ENCODE assay signal across 11 cellular contexts in genomic region chr18:74264303-74265020, GRCh38.
DNase-seq lines count a peak whose midpoint lies in the region; ATAC-seq lines count a peak whose summit lies in the region.
"Had no signal": no experiment of that assay in that cellular context is flagged by ENCODE, and none has a peak within 500 bp of the region (broad histone marks: within the 10 kb centered on the region; RNA-seq: fewer than 3 reads in every experiment).

No MANE protein-coding gene starts in this region.

- no peak for DNase-seq in activated T-cell treated with anti-CD3 and anti-CD28 coated beads, Interleukin-2, amount 50 U/mL, for 24 hours
- no peak for DNase-seq in activated T-cell treated with anti-CD3 and anti-CD28 coated beads, Interleukin-2, amount 50 U/mL, for 1 hour
- DNase-seq in stimulated activated effector memory CD8-positive, alpha-beta T cell treated with anti-CD3 and anti-CD28 coated beads, Interleukin-12 subunit alpha, Interleukin-12 subunit beta, amount 100 ng/mL, for 72 hours (ENCODE audit: low spot score in 2 of 2): no peak
- DNase-seq in NCI-H510A (lab: John Stamatoyannopoulos, UW) (no peak), NAMALWA (ENCODE audit: low spot score) (no peak), SIG-M5 treated with dmso at 0.1 percent for 504 hours (lab: John Stamatoyannopoulos, UW; ENCODE audit: unreplicated experiment) (no peak)
- DNase-seq: activated naive CD8-positive, alpha-beta T cell treated with anti-CD3 and anti-CD28 coated beads, Interleukin-2, amount 10 ng/mL, durations not matched to agents 7 days and 5 days; NCI-H524 treated with DMSO at 0.1 percent for 48 hours had no signal

- ATAC-seq in GM21529 (IDR thresholded peaks at IDR 0.05; ENCODE audit: unreplicated experiment): peak; percentile 98
- ATAC-seq in HG03342 (IDR thresholded peaks at IDR 0.05; ENCODE audit: unreplicated experiment): peak; percentile 98
- peak; percentile 89 for ATAC-seq in stimulated activated effector memory CD8-positive, alpha-beta T cell treated with anti-CD3 and anti-CD28 coated beads, Interleukin-12 subunit alpha, Interleukin-12 subunit beta, amount 100 ng/mL, for 72 hours
- ATAC-seq: esophagus mucosa had no signal

- H3K4me1 Mint-ChIP-seq in activated T-cell treated with anti-CD3 and anti-CD28 coated beads, Interleukin-2, amount 50 U/mL, for 24 hours (ENCODE audit: low read depth): peaks cover 7% of the 10 kb centered on the region
- H3K4me1 Mint-ChIP-seq in stimulated activated effector memory CD8-positive, alpha-beta T cell treated with anti-CD3 and anti-CD28 coated beads, Interleukin-12 subunit alpha, Interleukin-12 subunit beta, amount 100 ng/mL, for 72 hours: peaks cover 21% of the 10 kb centered on the region
- H3K4me1 Mint-ChIP-seq: activated naive CD8-positive, alpha-beta T cell treated with anti-CD3 and anti-CD28 coated beads, Interleukin-2, amount 10 ng/mL, durations not matched to agents 7 days and 5 days had no signal

- H3K27me3 Mint-ChIP-seq in activated T-cell treated with anti-CD3 and anti-CD28 coated beads, Interleukin-2, amount 50 U/mL, for 24 hours: no peaks in the 10 kb centered on the region
- H3K27me3 Mint-ChIP-seq: activated naive CD8-positive, alpha-beta T cell treated with anti-CD3 and anti-CD28 coated beads, Interleukin-2, amount 10 ng/mL, durations not matched to agents 7 days and 5 days had no signal

- H3K9me3 Mint-ChIP-seq in activated T-cell treated with anti-CD3 and anti-CD28 coated beads, Interleukin-2, amount 50 U/mL, for 24 hours: no peaks in the 10 kb centered on the region
- no peaks in the 10 kb centered on the region for H3K9me3 Mint-ChIP-seq in stimulated activated effector memory CD8-positive, alpha-beta T cell treated with anti-CD3 and anti-CD28 coated beads, Interleukin-12 subunit alpha, Interleukin-12 subunit beta, amount 100 ng/mL, for 72 hours
- H3K9me3 Mint-ChIP-seq: activated naive CD8-positive, alpha-beta T cell treated with anti-CD3 and anti-CD28 coated beads, Interleukin-2, amount 10 ng/mL, durations not matched to agents 7 days and 5 days had no signal

- H3K36me3 Mint-ChIP-seq in activated T-cell treated with anti-CD3 and anti-CD28 coated beads, Interleukin-2, amount 50 U/mL, for 24 hours (ENCODE audit: low read depth): peaks cover 33% of the 10 kb centered on the region
- peaks cover 32% of the 10 kb centered on the region for H3K36me3 Mint-ChIP-seq in stimulated activated effector memory CD8-positive, alpha-beta T cell treated with anti-CD3 and anti-CD28 coated beads, Interleukin-12 subunit alpha, Interleukin-12 subunit beta, amount 100 ng/mL, for 72 hours

- H3K4me3 Mint-ChIP-seq in activated T-cell treated with anti-CD3 and anti-CD28 coated beads, Interleukin-2, amount 50 U/mL, for 24 hours: no peak overlapping the region
- no peak overlapping the region for H3K4me3 Mint-ChIP-seq in stimulated activated effector memory CD8-positive, alpha-beta T cell treated with anti-CD3 and anti-CD28 coated beads, Interleukin-12 subunit alpha, Interleukin-12 subunit beta, amount 100 ng/mL, for 72 hours
- H3K4me3 Mint-ChIP-seq: activated naive CD8-positive, alpha-beta T cell treated with anti-CD3 and anti-CD28 coated beads, Interleukin-2, amount 10 ng/mL, durations not matched to agents 7 days and 5 days had no signal

- H3K27ac Mint-ChIP-seq in activated T-cell treated with anti-CD3 and anti-CD28 coated beads, Interleukin-2, amount 50 U/mL, for 24 hours: peak overlapping the region; percentile 16
- H3K27ac Mint-ChIP-seq in stimulated activated effector memory CD8-positive, alpha-beta T cell treated with anti-CD3 and anti-CD28 coated beads, Interleukin-12 subunit alpha, Interleukin-12 subunit beta, amount 100 ng/mL, for 72 hours: peak overlapping the region; percentile 67
- H3K27ac Mint-ChIP-seq: activated naive CD8-positive, alpha-beta T cell treated with anti-CD3 and anti-CD28 coated beads, Interleukin-2, amount 10 ng/mL, durations not matched to agents 7 days and 5 days had no signal
